In the genomic region with DNA sequence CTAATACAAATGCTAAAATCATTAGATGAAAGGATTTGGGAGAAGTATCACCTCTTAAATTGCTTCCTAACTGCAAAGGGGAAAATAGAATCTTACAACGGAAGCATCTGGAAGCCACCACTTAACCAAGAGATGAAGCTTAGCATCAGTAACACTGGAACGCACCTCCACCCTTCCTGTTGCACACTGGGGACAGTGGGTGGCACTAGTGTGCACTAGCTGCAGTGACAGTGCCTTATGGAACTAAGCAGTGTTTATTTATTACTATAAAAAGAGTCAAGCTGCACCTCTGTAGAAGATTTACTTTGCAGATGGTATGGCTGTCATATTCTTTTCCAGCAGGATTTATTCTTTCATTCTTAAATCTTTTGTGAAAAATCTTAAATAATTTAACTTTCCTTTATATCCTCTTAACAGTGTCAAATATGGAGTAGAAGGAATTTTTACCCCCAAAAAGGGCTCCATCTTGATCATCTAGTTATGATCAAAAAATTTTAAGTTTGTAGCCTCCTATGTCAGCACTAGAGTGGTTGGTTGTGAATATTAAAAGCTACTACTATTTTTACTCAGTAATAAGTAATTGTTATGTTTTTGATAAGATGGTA, we compare ENCODE assay signal across 8 cellular contexts.
DNase-seq lines count a peak whose midpoint lies in the region; ATAC-seq and TF ChIP-seq lines count a peak whose summit lies in the region.

No MANE protein-coding gene starts in this region.

- TF ChIP-seq POLR2A in erythroblast (IDR thresholded peaks at IDR 0.05; ENCODE audit: low read length) = no peak

- no peaks in the 10 kb centered on the region for H3K36me3 ChIP-seq in SK-N-MC (ENCODE audit: insufficient read depth, low read length)

- peak; percentile 87 for TF ChIP-seq CTCF in 22Rv1 (IDR thresholded peaks at IDR 0.05)

- no peaks in the 10 kb centered on the region for H3K9me3 ChIP-seq in SK-N-MC (ENCODE audit: low read depth, low read length)

- no peak overlapping the region for H3K4me3 ChIP-seq in SK-N-MC

- ATAC-seq in HG03354 (IDR thresholded peaks at IDR 0.05; ENCODE audit: poor library complexity, severe bottlenecking, unreplicated experiment) (peak; percentile 64), HG02763 (IDR thresholded peaks at IDR 0.05; ENCODE audit: unreplicated experiment) (no peak)

- DNase-seq in GDM1 (lab: John Stamatoyannopoulos, UW) = peak; percentile 40
- peak; percentile 14 for DNase-seq in SK-N-MC (ENCODE audit: low read depth, low spot score)
- DNase-seq in erythroblast (lab: John Stamatoyannopoulos, UW) = peak; percentile 15 to 42
- DNase-seq in putamen (ENCODE audit: low spot score) = peak; percentile 61
- no peak for DNase-seq in NCI-H345 (lab: John Stamatoyannopoulos, UW)

- H3K27ac ChIP-seq in 22Rv1 (no peak overlapping the region), SK-N-MC (no peak overlapping the region)

- no peak overlapping the region for H3K9ac ChIP-seq in SK-N-MC (ENCODE audit: insufficient read length)
